ENCODE assay signal across 24 cellular contexts in the genomic region with DNA sequence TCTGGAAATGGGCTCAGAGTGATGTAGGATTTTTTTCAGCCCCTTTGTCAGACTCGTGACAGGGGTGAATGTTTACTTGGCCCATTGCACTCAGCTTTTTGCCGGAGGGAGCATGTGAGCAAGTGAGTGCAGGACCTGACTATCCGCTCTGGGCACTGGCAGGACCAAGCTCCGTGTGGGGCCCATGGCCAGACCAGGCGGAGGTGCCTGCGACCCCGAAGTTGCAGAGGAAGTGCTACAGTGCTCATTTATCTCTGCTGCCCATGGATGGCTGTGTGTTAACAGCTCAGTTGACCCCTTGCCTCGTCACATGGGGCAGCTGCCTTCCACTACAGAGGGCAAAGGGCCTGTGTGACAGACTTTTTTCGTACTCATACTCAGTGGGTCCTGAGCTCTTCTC.
"Had no signal": no experiment of that assay in that cellular context is flagged by ENCODE, and none has a peak within 500 bp of the region (broad histone marks: within the 10 kb centered on the region; RNA-seq: fewer than 3 reads in every experiment).

No MANE protein-coding gene starts in this region.

- ATAC-seq: effector memory CD8-positive, alpha-beta T cell; esophagus mucosa; foreskin keratinocyte; gastrocnemius medialis; heart left ventricle; heart right ventricle had no signal

- H3K36me3 ChIP-seq: colonic mucosa, esophagus muscularis mucosa, esophagus squamous epithelium, gastrocnemius medialis, gastroesophageal sphincter, heart left ventricle, heart right ventricle had no signal

- DNase-seq: colonic mucosa; cortex of kidney; dermis blood vessel endothelial cell; dorsolateral prefrontal cortex; effector CD4-positive, alpha-beta T cell; effector CD8-positive, alpha-beta T cell; effector memory CD4-positive, alpha-beta T cell; effector memory CD8-positive, alpha-beta T cell; endodermal cell; erythroblast; esophagus squamous epithelium; foreskin fibroblast; foreskin keratinocyte; foreskin melanocyte; gastrocnemius medialis; glutamatergic neuron; head of caudate nucleus; heart left ventricle; heart right ventricle had no signal

- H3K4me1 ChIP-seq: colonic mucosa, esophagus muscularis mucosa, esophagus squamous epithelium, foreskin keratinocyte, gastrocnemius medialis, gastroesophageal sphincter, heart left ventricle, heart right ventricle had no signal

- H3K4me3 ChIP-seq: colonic mucosa, coronary artery, dorsolateral prefrontal cortex, esophagus muscularis mucosa, esophagus squamous epithelium, gastrocnemius medialis, gastroesophageal sphincter, heart left ventricle, heart right ventricle had no signal

- H3K27me3 ChIP-seq: colonic mucosa, esophagus muscularis mucosa, esophagus squamous epithelium, foreskin keratinocyte, gastrocnemius medialis, gastroesophageal sphincter, heart left ventricle had no signal

- H3K9me3 ChIP-seq: colonic mucosa, esophagus muscularis mucosa, esophagus squamous epithelium, gastrocnemius medialis, gastroesophageal sphincter, heart left ventricle, heart right ventricle had no signal

- H3K27ac ChIP-seq: colonic mucosa, coronary artery, dorsolateral prefrontal cortex, epithelial cell of prostate, esophagus muscularis mucosa, esophagus squamous epithelium, foreskin keratinocyte, gastrocnemius medialis, gastroesophageal sphincter, heart left ventricle, heart right ventricle had no signal
